Comparison of ENCODE assay signal across 1 cellular context in the genomic region with DNA sequence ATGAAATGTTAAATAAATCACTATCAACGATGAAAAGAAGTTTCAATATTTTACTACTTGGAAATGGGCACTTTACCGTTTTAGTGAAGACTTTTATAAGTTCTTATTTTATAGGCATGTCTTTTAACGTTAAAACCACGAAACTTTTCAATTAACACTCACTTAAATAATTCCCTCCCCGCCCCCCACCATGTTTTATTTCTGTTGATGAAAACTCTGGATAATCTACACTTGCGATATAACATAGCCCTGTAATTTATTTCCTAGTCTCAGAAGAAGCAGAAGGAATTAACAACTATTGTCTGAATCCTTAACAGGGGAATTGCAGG.
TF ChIP-seq lines count a peak whose summit lies in the region.

No MANE protein-coding gene starts in this region.

TF ChIP-seq in H1, 55 proteins besides CTCF, POLR2A, EP300 and RAD21 (continued from another document):
- TF ChIP-seq MAFK (IDR thresholded peaks at IDR 0.05; ENCODE audit: low read depth, low read length) (no peak), SP4 (IDR thresholded peaks at IDR 0.05; ENCODE audit: low read length) (no peak), SP1 (IDR thresholded peaks at IDR 0.05; ENCODE audit: low read depth, low read length) (no peak), CEBPB (IDR thresholded peaks at IDR 0.05; ENCODE audit: low read depth, low read length) (no peak), EZH2 (IDR thresholded peaks at IDR 0.05; ENCODE audit: low read depth, low read length, severe bottlenecking) (no peak), SUZ12 (IDR thresholded peaks at IDR 0.05; ENCODE audit: low read length) (no peak), TEAD4 (IDR thresholded peaks at IDR 0.05; ENCODE audit: low read depth, low read length) (no peak)
